16 cellular contexts compared by ENCODE assay signal in genomic region chr11:27660171-27660570, GRCh38. TPM values are rescaled to one million over a fixed set of nuclear protein-coding genes. Genes with fewer than 3 reads are reported as not detected.
DNase-seq lines count a peak whose midpoint lies in the region; TF ChIP-seq lines count a peak whose summit lies in the region.
"Had no signal": no experiment of that assay in that cellular context is flagged by ENCODE, and none has a peak within 500 bp of the region (broad histone marks: within the 10 kb centered on the region; RNA-seq: fewer than 3 reads in every experiment).

No MANE protein-coding gene starts in this region.

- H3K27ac ChIP-seq in smooth muscle cell (ENCODE audit: low read depth) = no peak overlapping the region
- H3K27ac ChIP-seq: C4-2B, GM23248, HL-60 had no signal

- H3K4me1 ChIP-seq in adipocyte (ENCODE audit: control insufficient read depth, insufficient read depth, low read length) (peaks cover 5% of the 10 kb centered on the region), smooth muscle cell (ENCODE audit: low read depth) (no peaks in the 10 kb centered on the region)
- H3K4me1 ChIP-seq: Caco-2, HAP-1 had no signal

- DNase-seq in GM04503 (ENCODE audit: low read depth) (peak; percentile 14), adipocyte (ENCODE audit: low read depth) (peak; percentile 79), fibroblast of the conjunctiva (ENCODE audit: low read depth) (peak; percentile 8), GM20000 (ENCODE audit: low spot score) (no peak), smooth muscle cell (lab: John Stamatoyannopoulos, UW; ENCODE audit: unreplicated experiment) (no peak), hepatic stellate cell (ENCODE audit: low spot score) (no peak)
- DNase-seq: ACHN; AML-193; Caco-2; CD4-positive, alpha-beta T cell; GDM1; GM23248 had no signal

- H3K9ac ChIP-seq in adipocyte (ENCODE audit: low read length) (no peak overlapping the region), smooth muscle cell (ENCODE audit: low read depth) (no peak overlapping the region)
- H3K9ac ChIP-seq: GM23248 had no signal

- H3F3A ChIP-seq in smooth muscle cell (ENCODE audit: low read depth) = no peaks in the 10 kb centered on the region

- H3K27me3 ChIP-seq in adipocyte (replicated peaks; ENCODE audit: control insufficient read depth, insufficient read depth, low read length) (no peaks in the 10 kb centered on the region), smooth muscle cell (ENCODE audit: low read depth) (no peaks in the 10 kb centered on the region)

- H2AFZ ChIP-seq in smooth muscle cell (ENCODE audit: low read depth) = no peak overlapping the region
- H2AFZ ChIP-seq: GM23248 had no signal

- no peak overlapping the region for H3K4me2 ChIP-seq in smooth muscle cell

- no peaks in the 10 kb centered on the region for H3K79me2 ChIP-seq in smooth muscle cell (ENCODE audit: low read depth)

- H4K20me1 ChIP-seq in smooth muscle cell (ENCODE audit: low read depth) = peaks cover 3% of the 10 kb centered on the region

- 79% methylated on average over 3 of the region's 3 CpGs for WGBS in smooth muscle cell (ENCODE audit: low lambda C conversion rate)

- no peak for TF ChIP-seq CTCF in GM20000 (IDR thresholded peaks at IDR 0.05; ENCODE audit: extremely low read depth, missing control alignments)
- no peak for TF ChIP-seq CTCF in smooth muscle cell (IDR thresholded peaks at IDR 0.05; ENCODE audit: borderline replicate concordance, insufficient read depth, poor library complexity, severe bottlenecking)

- no peaks in the 10 kb centered on the region for H3K9me3 ChIP-seq in adipocyte (ENCODE audit: control insufficient read depth, low read length)
- H3K9me3 ChIP-seq in smooth muscle cell (replicated peaks; ENCODE audit: low read depth) = no peaks in the 10 kb centered on the region
- H3K9me3 ChIP-seq: Caco-2, HAP-1 had no signal

- H3K36me3 ChIP-seq in adipocyte (ENCODE audit: control insufficient read depth, insufficient read depth, low read length, severe bottlenecking) (no peaks in the 10 kb centered on the region), smooth muscle cell (ENCODE audit: low read depth) (no peaks in the 10 kb centered on the region)
- H3K36me3 ChIP-seq: HAP-1 had no signal

- no peak overlapping the region for H3K4me3 ChIP-seq in adipocyte (ENCODE audit: low read length)
- H3K4me3 ChIP-seq in smooth muscle cell = no peak overlapping the region
- H3K4me3 ChIP-seq: GM23248, HAP-1, K562 had no signal

RNA-seq across cellular contexts. Expression of gene BDNF, which starts 40.1 kb away (rescaled TPM):
- total RNA-seq in smooth muscle cell = 8.2 and 8.3 TPM in 2 replicates
- 5.6 and 7.3 TPM in 2 replicates for polyA plus RNA-seq in smooth muscle cell
- total RNA-seq: CD4-positive, alpha-beta T cell had no signal
- polyA plus RNA-seq: K562 had no signal

Comparison
In these comparisons a context has a peak if more than half of its experiments do, and no peak if none do; other contexts are left out.
1. DNase-seq: peak in GM04503 (single experiment), adipocyte (single experiment) and fibroblast of the conjunctiva (single experiment); none in GM20000 (single experiment), smooth muscle cell (single experiment) and hepatic stellate cell (single experiment).